Comparison of ENCODE assay signal across 12 cellular contexts in the genomic region with DNA sequence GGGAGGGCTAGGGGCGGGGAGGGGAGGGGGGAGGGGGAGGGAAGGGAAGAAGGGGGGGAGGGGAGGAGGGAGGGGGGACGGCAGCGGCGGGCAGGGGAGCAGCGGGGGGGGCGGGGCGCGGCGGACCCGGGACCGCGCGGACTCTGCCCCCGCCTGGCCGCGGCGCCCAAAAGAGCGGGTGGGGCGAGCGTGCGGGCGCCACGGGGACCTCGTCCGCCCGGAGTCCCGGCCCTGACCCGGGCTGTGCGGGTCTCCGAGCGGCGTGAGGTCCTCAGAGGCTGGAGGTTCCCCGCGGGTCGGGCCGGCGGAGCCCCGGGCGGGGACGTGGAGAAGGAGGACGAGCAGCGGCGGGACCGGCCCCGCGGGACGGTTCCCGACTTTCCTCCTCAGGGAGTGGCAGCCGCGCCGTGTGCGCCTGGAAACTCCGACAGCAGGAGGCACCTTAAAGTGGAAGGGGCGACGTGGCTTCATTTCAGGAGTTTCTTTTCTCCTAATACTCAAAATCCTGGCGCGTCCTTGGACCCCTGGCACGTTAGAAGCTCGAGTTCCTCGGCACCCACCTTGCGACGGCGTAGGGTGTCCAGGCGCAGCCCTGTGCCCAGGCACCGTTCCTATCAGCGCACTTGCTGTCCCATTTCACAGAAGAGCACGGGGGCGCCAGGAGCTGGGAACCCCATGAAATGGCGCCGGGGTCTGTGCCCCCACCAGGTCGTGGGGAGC. TPM values are rescaled to one million over a fixed set of nuclear protein-coding genes. Genes with fewer than 3 reads are reported as not detected.
DNase-seq lines count a peak whose midpoint lies in the region; ATAC-seq, FAIRE-seq and TF ChIP-seq lines count a peak whose summit lies in the region.
"Had no signal": no experiment of that assay in that cellular context is flagged by ENCODE, and none has a peak within 500 bp of the region (broad histone marks: within the 10 kb centered on the region; RNA-seq: fewer than 3 reads in every experiment).

No MANE protein-coding gene starts in this region.

- no peaks in the 10 kb centered on the region for H4K20me1 ChIP-seq in GM23248 (ENCODE audit: insufficient read depth)

- TF ChIP-seq POLR2A in esophagus squamous epithelium (IDR thresholded peaks at IDR 0.05) (no peak), H54 (IDR thresholded peaks at IDR 0.05; ENCODE audit: low read depth, low read length) (no peak)

- 75 to 86% methylated on average over 16 to 65 of the region's 71 CpGs for WGBS in GM23248 (ENCODE audit: low coverage in 1 of 2, low lambda C conversion rate in 2 of 2, missing lambda C conversion rate in 2 of 2), 2 experiments
- WGBS in esophagus squamous epithelium, 2 donors: 62 to 85% methylated on average over 9 to 13 of the region's 71 CpGs

- peaks cover 17% of the 10 kb centered on the region; the same call in 1 of the 2 replicates for H3K27me3 ChIP-seq in GM23248 (replicated peaks; ENCODE audit: insufficient read depth)
- H3K27me3 ChIP-seq in esophagus squamous epithelium: peaks cover 0 to 54% (median 0%) of the 10 kb centered on the region in 4 donors

- no peaks in the 10 kb centered on the region for H3K9me3 ChIP-seq in GM23248 (ENCODE audit: low read depth)
- no peaks in the 10 kb centered on the region for H3K9me3 ChIP-seq in esophagus squamous epithelium

- TF ChIP-seq CTCF in RWPE1 (conservative IDR thresholded peaks at IDR 0.05; ENCODE audit: low read depth): no peak
- TF ChIP-seq CTCF in esophagus squamous epithelium (IDR thresholded peaks at IDR 0.05): no peak

- POLR2A ChIA-PET in RWPE1 (lab: Yijun Ruan, JAX; ENCODE audit: low non-redundant PET): no interaction called here

- ATAC-seq in HG03095 (IDR thresholded peaks at IDR 0.05; ENCODE audit: unreplicated experiment): no peak

- H3K79me2 ChIP-seq in GM23248 (ENCODE audit: insufficient read depth): no peaks in the 10 kb centered on the region

- peaks cover 6% of the 10 kb centered on the region; the same call in 1 of the 2 replicates for H3F3A ChIP-seq in GM23248 (ENCODE audit: insufficient read depth)

- in situ Hi-C loops in GM23248 (cut with MboI): no loop called here

- no peak overlapping the region for H3K9ac ChIP-seq in GM23248

- H2AFZ ChIP-seq in GM23248: no peak overlapping the region

- H3K4me1 ChIP-seq in GM23248 (ENCODE audit: insufficient read depth) (no peaks in the 10 kb centered on the region; the same call in 1 of the 2 replicates), esophagus squamous epithelium (peaks cover 17 to 56% (median 22%) of the 10 kb centered on the region in 3 donors)

- H3K36me3 ChIP-seq in GM23248 (ENCODE audit: low read depth) (no peaks in the 10 kb centered on the region), esophagus squamous epithelium (no peaks in the 10 kb centered on the region)

- intact Hi-C loops in esophagus squamous epithelium (cut with DNase I): no loop called here

- H3K27ac ChIP-seq in GM23248 (no peak overlapping the region), RWPE1 (peak overlapping the region; percentile 52), esophagus squamous epithelium (peak overlapping the region in 3 of 4 donors; percentile 31 to 68 (median 60))

- DNase-seq in GM23248 (peak; percentile 20), RWPE1 (ENCODE audit: low spot score) (no peak), esophagus squamous epithelium (lab: John Stamatoyannopoulos, UW) (no peak), skeletal muscle cell (ENCODE audit: low read depth) (no peak), H54 (ENCODE audit: insufficient read length, low spot score) (no peak), KG1 (lab: John Stamatoyannopoulos, UW) (no peak)
- DNase-seq: activated naive CD8-positive, alpha-beta T cell treated with anti-CD3 and anti-CD28 coated beads, Interleukin-2, amount 10 ng/mL, durations not matched to agents 7 days and 5 days; effector memory CD8-positive, alpha-beta T cell; HFFc6 had no signal

- H3K9me2 ChIP-seq in GM23248 (ENCODE audit: insufficient read depth): no peaks in the 10 kb centered on the region

- no peak overlapping the region for H3K4me2 ChIP-seq in GM23248 (ENCODE audit: unreplicated experiment)

- no peak overlapping the region for H3K4me3 ChIP-seq in GM23248
- peak overlapping the region; percentile 23 to 62 (median 48) for H3K4me3 ChIP-seq in esophagus squamous epithelium
- peak overlapping the region; percentile 22 for H3K4me3 ChIP-seq in skeletal muscle cell (ENCODE audit: low read depth, low read length)

- CTCF ChIA-PET in RWPE1 (lab: Yijun Ruan, JAX): no interaction called here

- no peak for FAIRE-seq in H54 (lab: Jason Lieb, UNC)

RNA-seq across cellular contexts. Expression of gene PLPP2, which starts 0.5 kb away (rescaled TPM):
- total RNA-seq in GM23248 (2014; rRNA removed; shearing (Covaris generic)): 1.4 and 4.3 TPM in 2 replicates
- polyA plus RNA-seq in GM23248 (2016; fragmentation: Nextera tagmentation; extraction: Ambion mirVana): 1.2 and 1.3 TPM in 2 replicates
- 10 to 100 TPM; 12.1 to 82.5 (median 36.8) TPM for total RNA-seq in esophagus squamous epithelium
- total RNA-seq: activated CD8-positive, alpha-beta memory T cell treated with anti-CD3 and anti-CD28 coated beads for 36 hours; activated naive CD8-positive, alpha-beta T cell treated with anti-CD3 and anti-CD28 coated beads, Interleukin-2, amount 10 ng/mL, durations not matched to agents 7 days and 5 days; CD8-positive, alpha-beta memory T cell had no signal

RNA-seq across cellular contexts. Expression of gene MIER2, which starts 52.9 kb away (rescaled TPM):
- 11.8 and 27.8 TPM in 2 replicates for total RNA-seq in GM23248 (2014; rRNA removed; shearing (Covaris generic))
- 28.6 and 30.7 TPM in 2 replicates for polyA plus RNA-seq in GM23248 (2016; fragmentation: Nextera tagmentation; extraction: Ambion mirVana)
- 10 to 100 TPM; 11.7 to 31.5 (median 14.9) TPM for total RNA-seq in esophagus squamous epithelium
